Comparison of ENCODE assay signal across 19 cellular contexts in the genomic region with DNA sequence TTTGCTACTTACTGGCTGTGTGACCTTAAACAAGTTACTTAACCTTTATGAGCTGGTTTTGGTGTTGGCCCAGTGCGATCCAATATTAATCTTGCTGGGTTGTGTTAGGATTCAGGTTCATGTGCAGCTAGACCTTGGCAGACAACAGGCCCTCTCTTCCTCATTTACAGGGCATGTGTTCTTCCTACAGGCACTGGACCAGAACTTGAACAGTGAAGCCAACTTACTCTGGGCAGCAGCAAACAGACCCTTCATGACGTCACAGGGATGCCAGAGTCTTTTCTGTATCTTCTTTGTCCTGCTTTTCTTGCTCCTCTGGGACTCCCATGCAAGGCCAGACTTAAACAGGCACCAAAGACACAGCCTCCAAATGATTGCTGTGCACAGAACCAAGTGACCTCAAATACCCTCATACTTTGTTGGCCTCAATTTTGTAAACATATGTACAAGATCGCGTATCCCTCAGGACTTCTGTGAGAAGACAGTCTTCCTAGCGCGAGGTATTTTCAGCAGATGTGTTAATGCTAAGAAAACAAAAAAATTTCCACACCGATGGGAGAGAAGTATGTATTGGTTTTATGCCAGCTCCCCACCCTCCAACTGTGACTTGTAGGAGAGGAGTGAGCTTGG.
DNase-seq lines count a peak whose midpoint lies in the region; ATAC-seq and TF ChIP-seq lines count a peak whose summit lies in the region.
"Had no signal": no experiment of that assay in that cellular context is flagged by ENCODE, and none has a peak within 500 bp of the region (broad histone marks: within the 10 kb centered on the region; RNA-seq: fewer than 3 reads in every experiment).

No MANE protein-coding gene starts in this region.

- intact Hi-C loops in activated CD4-positive, alpha-beta T cell treated with anti-CD3 and anti-CD28 coated beads, Interleukin-2, amount 10 ng/mL, durations not matched to agents 24 days and 14 days (cut with micrococcal nuclease): no loop called here

- no peak overlapping the region for H3K4me3 Mint-ChIP-seq in activated CD4-positive, alpha-beta T cell treated with anti-CD3 and anti-CD28 coated beads, Interleukin-2, amount 10 ng/mL, durations not matched to agents 24 days and 14 days
- H3K4me3 Mint-ChIP-seq: activated naive CD8-positive, alpha-beta T cell; naive thymus-derived CD8-positive, alpha-beta T cell had no signal

- TF ChIP-seq CTCF in choroid plexus epithelial cell (conservative IDR thresholded peaks at IDR 0.05; ENCODE audit: low read depth, low read length): no peak

- peak; percentile 25 for DNase-seq in Ammon's horn (ENCODE audit: low spot score)
- DNase-seq in M059J (ENCODE audit: low read depth): peak; percentile 22
- DNase-seq in choroid plexus epithelial cell (ENCODE audit: low read depth): peak; percentile 79
- DNase-seq in medulla oblongata (ENCODE audit: extremely low spot score): peak; percentile 66
- DNase-seq in 8988T: no peak
- no peak for DNase-seq in activated CD4-positive, alpha-beta T cell treated with anti-CD3 and anti-CD28 coated beads, Interleukin-2, amount 10 ng/mL, durations not matched to agents 24 days and 14 days
- no peak for DNase-seq in NCI-H1436 (lab: John Stamatoyannopoulos, UW)
- DNase-seq: Caco-2; hippocampal formation; MV-4-11; naive thymus-derived CD8-positive, alpha-beta T cell; NK-92 treated with Interleukin-12 subunit alpha and Interleukin-12 subunit beta, amount 100 ng/mL, for 24 hours; SHP77 had no signal

- no peaks in the 10 kb centered on the region for H3K9me3 Mint-ChIP-seq in activated CD4-positive, alpha-beta T cell treated with anti-CD3 and anti-CD28 coated beads, Interleukin-2, amount 10 ng/mL, durations not matched to agents 24 days and 14 days

- ATAC-seq in GM21619 (IDR thresholded peaks at IDR 0.05; ENCODE audit: unreplicated experiment): no peak
- ATAC-seq: activated CD4-positive, CD25-positive, alpha-beta regulatory T cell treated with anti-CD3 and anti-CD28 coated beads, Interleukin-2, amount 50 U/mL, for 24 hours; HCT116; left lobe of liver; naive thymus-derived CD8-positive, alpha-beta T cell had no signal

- no peaks in the 10 kb centered on the region for H3K36me3 Mint-ChIP-seq in activated CD4-positive, alpha-beta T cell treated with anti-CD3 and anti-CD28 coated beads, Interleukin-2, amount 10 ng/mL, durations not matched to agents 24 days and 14 days (ENCODE audit: low read depth)
- H3K36me3 Mint-ChIP-seq: activated naive CD8-positive, alpha-beta T cell; naive thymus-derived CD8-positive, alpha-beta T cell had no signal

- no peaks in the 10 kb centered on the region for H3K4me1 Mint-ChIP-seq in activated CD4-positive, alpha-beta T cell treated with anti-CD3 and anti-CD28 coated beads, Interleukin-2, amount 10 ng/mL, durations not matched to agents 24 days and 14 days

- H3K4me3 ChIP-seq in choroid plexus epithelial cell (ENCODE audit: low read depth, low read length): no peak overlapping the region
- H3K4me3 ChIP-seq: prostate gland had no signal

- peaks cover 5% of the 10 kb centered on the region for H3K27me3 Mint-ChIP-seq in activated CD4-positive, alpha-beta T cell treated with anti-CD3 and anti-CD28 coated beads, Interleukin-2, amount 10 ng/mL, durations not matched to agents 24 days and 14 days
- H3K27me3 Mint-ChIP-seq: activated naive CD8-positive, alpha-beta T cell had no signal

- H3K27ac Mint-ChIP-seq in activated CD4-positive, alpha-beta T cell treated with anti-CD3 and anti-CD28 coated beads, Interleukin-2, amount 10 ng/mL, durations not matched to agents 24 days and 14 days: no peak overlapping the region
- H3K27ac Mint-ChIP-seq: activated naive CD8-positive, alpha-beta T cell; naive thymus-derived CD8-positive, alpha-beta T cell had no signal

Comparison
In these comparisons a context has a peak if more than half of its experiments do, and no peak if none do; other contexts are left out.
1. DNase-seq: peak in Ammon's horn (single experiment), M059J (single experiment), choroid plexus epithelial cell (single experiment) and medulla oblongata (single experiment); none in 8988T (single experiment), activated CD4-positive, alpha-beta T cell treated with anti-CD3 and anti-CD28 coated beads, Interleukin-2, amount 10 ng/mL, durations not matched to agents 24 days and 14 days (single experiment) and NCI-H1436 (single experiment).